Comparison of ENCODE assay signal across 18 cellular contexts in the genomic region with DNA sequence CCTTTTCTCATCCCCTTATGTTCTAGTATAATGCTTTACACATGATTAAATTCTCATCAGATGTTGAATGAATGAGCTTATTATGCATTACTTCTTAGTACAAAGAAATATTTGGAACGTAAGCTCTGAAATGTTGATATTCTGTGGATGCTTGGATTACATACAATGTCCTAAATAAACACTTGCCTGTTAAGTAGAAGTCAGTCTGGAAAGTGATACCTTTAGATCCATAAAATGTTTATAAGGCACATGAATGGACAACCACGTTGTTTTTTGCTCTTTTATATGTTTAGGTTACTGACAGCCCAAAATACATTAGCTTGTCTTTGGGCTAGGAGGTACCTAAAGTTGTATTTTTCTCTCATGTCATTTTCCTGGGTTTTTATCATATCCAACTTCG.
"Had no signal": no experiment of that assay in that cellular context is flagged by ENCODE, and none has a peak within 500 bp of the region (broad histone marks: within the 10 kb centered on the region; RNA-seq: fewer than 3 reads in every experiment).

No MANE protein-coding gene starts in this region.

- H3K27ac Mint-ChIP-seq: effector memory CD8-positive, alpha-beta T cell; naive thymus-derived CD4-positive, alpha-beta T cell; stimulated activated effector memory CD8-positive, alpha-beta T cell treated with anti-CD3 and anti-CD28 coated beads, Interleukin-12 subunit alpha, Interleukin-12 subunit beta, amount 100 ng/mL, for 72 hours; stimulated activated naive CD8-positive, alpha-beta T cell treated with anti-CD3 and anti-CD28 coated beads, Interleukin-15, Interleukin-2, amounts not matched to agents 100 ng/mL and 50 ng/mL, for 24 hours had no signal

- ATAC-seq: effector memory CD8-positive, alpha-beta T cell; left colon; naive thymus-derived CD4-positive, alpha-beta T cell; right lobe of liver; stimulated activated effector memory CD8-positive, alpha-beta T cell treated with anti-CD3 and anti-CD28 coated beads, Interleukin-12 subunit alpha, Interleukin-12 subunit beta, amount 100 ng/mL, for 72 hours; upper lobe of right lung had no signal

- DNase-seq: effector memory CD8-positive, alpha-beta T cell; head of caudate nucleus; kidney; left colon; naive thymus-derived CD4-positive, alpha-beta T cell; psoas muscle; retina; right lobe of liver; stimulated activated CD4-positive, alpha-beta T cell treated with anti-CD3 and anti-CD28 coated beads, Interleukin-4, amount 100 ng/mL, for 1 hour; stimulated activated CD8-positive, alpha-beta memory T cell treated with anti-CD3 and anti-CD28 coated beads, Interleukin-4, amount 100 ng/mL, for 48 hours; tibial artery; upper lobe of right lung had no signal

- H3K36me3 Mint-ChIP-seq: naive thymus-derived CD4-positive, alpha-beta T cell; stimulated activated effector memory CD8-positive, alpha-beta T cell treated with anti-CD3 and anti-CD28 coated beads, Interleukin-12 subunit alpha, Interleukin-12 subunit beta, amount 100 ng/mL, for 72 hours had no signal

- H3K9me3 Mint-ChIP-seq: stimulated activated effector memory CD8-positive, alpha-beta T cell treated with anti-CD3 and anti-CD28 coated beads, Interleukin-12 subunit alpha, Interleukin-12 subunit beta, amount 100 ng/mL, for 72 hours; stimulated activated naive CD8-positive, alpha-beta T cell treated with anti-CD3 and anti-CD28 coated beads, Interleukin-15, Interleukin-2, amounts not matched to agents 100 ng/mL and 50 ng/mL, for 24 hours had no signal

- H3K27ac ChIP-seq: epithelial cell of prostate, esophagus muscularis mucosa, neutrophil, psoas muscle, right lobe of liver, tibial artery, upper lobe of right lung, vagina had no signal

- H3K4me3 Mint-ChIP-seq: effector memory CD8-positive, alpha-beta T cell; naive thymus-derived CD4-positive, alpha-beta T cell; stimulated activated effector memory CD8-positive, alpha-beta T cell treated with anti-CD3 and anti-CD28 coated beads, Interleukin-12 subunit alpha, Interleukin-12 subunit beta, amount 100 ng/mL, for 72 hours; stimulated activated naive CD8-positive, alpha-beta T cell treated with anti-CD3 and anti-CD28 coated beads, Interleukin-15, Interleukin-2, amounts not matched to agents 100 ng/mL and 50 ng/mL, for 24 hours had no signal

- H3K27me3 Mint-ChIP-seq: stimulated activated naive CD8-positive, alpha-beta T cell treated with anti-CD3 and anti-CD28 coated beads, Interleukin-15, Interleukin-2, amounts not matched to agents 100 ng/mL and 50 ng/mL, for 24 hours had no signal

- H3K4me1 Mint-ChIP-seq: stimulated activated effector memory CD8-positive, alpha-beta T cell treated with anti-CD3 and anti-CD28 coated beads, Interleukin-12 subunit alpha, Interleukin-12 subunit beta, amount 100 ng/mL, for 72 hours had no signal
